In genomic region chrX:40072246-40072645, GRCh38 we compare ENCODE assay signal across 27 cellular contexts.
"Had no signal": no experiment of that assay in that cellular context is flagged by ENCODE, and none has a peak within 500 bp of the region (broad histone marks: within the 10 kb centered on the region; RNA-seq: fewer than 3 reads in every experiment).

No MANE protein-coding gene starts in this region.

- FAIRE-seq: endothelial cell of umbilical vein had no signal

- H3K27ac ChIP-seq: esophagus muscularis mucosa, foreskin keratinocyte, heart right ventricle, left lung, neural progenitor cell, parathyroid adenoma, stomach, thyroid gland, vagina had no signal

- H3K36me3 ChIP-seq: neural progenitor cell, vagina had no signal

- H3K4me3 ChIP-seq: esophagus muscularis mucosa, heart right ventricle, left lung, neural progenitor cell, smooth muscle cell, stomach, thyroid gland, vagina had no signal

- H3K9me3 ChIP-seq: esophagus muscularis mucosa, heart right ventricle, left lung, stomach, thyroid gland, vagina had no signal

- H3K27me3 ChIP-seq: foreskin keratinocyte, left lung, neural progenitor cell, stomach, thyroid gland, vagina had no signal

- ATAC-seq: foreskin keratinocyte; heart right ventricle; left cardiac atrium; left lung; naive thymus-derived CD4-positive, alpha-beta T cell; sciatic nerve; stimulated activated effector memory CD8-positive, alpha-beta T cell treated with anti-CD3 and anti-CD28 coated beads, Interleukin-12 subunit alpha, Interleukin-12 subunit beta, amount 100 ng/mL, for 72 hours had no signal

- H3K4me2 ChIP-seq: neural progenitor cell, smooth muscle cell had no signal

- DNase-seq: effector memory CD4-positive, alpha-beta T cell; foreskin keratinocyte; glutamatergic neuron; heart right ventricle; hippocampal formation; left cardiac atrium; left lung; mesendoderm; midbrain; naive thymus-derived CD4-positive, alpha-beta T cell; stimulated activated CD4-positive, alpha-beta T cell treated with anti-CD3 and anti-CD28 coated beads, Interleukin-2, amount 100 ng/mL, for 24 hours; stimulated activated CD4-positive, alpha-beta T cell treated with anti-CD3 and anti-CD28 coated beads, Interleukin-4, amount 100 ng/mL, for 24 hours; stimulated activated naive CD4-positive, alpha-beta T cell treated with Interleukin-2 at 50 U/mL for 16 hours; stomach; thyroid gland; trophoblast cell had no signal

- H3K9me3 Mint-ChIP-seq: dendritic cell treated with granulocyte-macrophage colony-stimulating factor and Interleukin-4, amounts not matched to agents 40 ng/mL and 50 ng/mL, for 4 days; naive thymus-derived CD4-positive, alpha-beta T cell; stimulated activated effector memory CD8-positive, alpha-beta T cell treated with anti-CD3 and anti-CD28 coated beads, Interleukin-12 subunit alpha, Interleukin-12 subunit beta, amount 100 ng/mL, for 72 hours had no signal

- H3K4me3 Mint-ChIP-seq: dendritic cell treated with granulocyte-macrophage colony-stimulating factor and Interleukin-4, amounts not matched to agents 40 ng/mL and 50 ng/mL, for 4 days; naive thymus-derived CD4-positive, alpha-beta T cell; nephron; neural progenitor cell; stimulated activated effector memory CD8-positive, alpha-beta T cell treated with anti-CD3 and anti-CD28 coated beads, Interleukin-12 subunit alpha, Interleukin-12 subunit beta, amount 100 ng/mL, for 72 hours had no signal

- H3K27me3 Mint-ChIP-seq: dendritic cell treated with granulocyte-macrophage colony-stimulating factor and Interleukin-4, amounts not matched to agents 40 ng/mL and 50 ng/mL, for 4 days; naive thymus-derived CD4-positive, alpha-beta T cell; progenitor cell of endocrine pancreas had no signal

- H3K4me1 ChIP-seq: foreskin keratinocyte, left lung, parathyroid adenoma, thyroid gland, vagina had no signal

- H3K27ac Mint-ChIP-seq: dendritic cell treated with granulocyte-macrophage colony-stimulating factor and Interleukin-4, amounts not matched to agents 40 ng/mL and 50 ng/mL, for 4 days; nephron; neural progenitor cell; progenitor cell of endocrine pancreas; stimulated activated effector memory CD8-positive, alpha-beta T cell treated with anti-CD3 and anti-CD28 coated beads, Interleukin-12 subunit alpha, Interleukin-12 subunit beta, amount 100 ng/mL, for 72 hours had no signal
